10 cellular contexts compared by ENCODE assay signal in genomic region chr1:109263234-109263596, GRCh38. TPM values are rescaled to one million over a fixed set of nuclear protein-coding genes. Genes with fewer than 3 reads are reported as not detected.
DNase-seq lines count a peak whose midpoint lies in the region; ATAC-seq and TF ChIP-seq lines count a peak whose summit lies in the region.
"Had no signal": no experiment of that assay in that cellular context is flagged by ENCODE, and none has a peak within 500 bp of the region (broad histone marks: within the 10 kb centered on the region; RNA-seq: fewer than 3 reads in every experiment).

No MANE protein-coding gene starts in this region.

- CTCF ChIA-PET in MCF 10A (lab: Yijun Ruan, JAX): interaction anchor here (0.6 to 4.0 kb wide), 14 partner anchors 9 to 231 kb away, joined by 3 to 43 read pairs (median 6); partner anchors contain the start of genes CYB561D1 and SORT1
- CTCF ChIA-PET in GM10248 (lab: Yijun Ruan, JAX): interaction anchor here (1.0 to 8.2 kb wide), 6 partner anchors 9 to 269 kb away, joined by 3 to 76 read pairs (median 12); partner anchors contain the start of genes PSRC1 and SORT1

- H3K9me3 Mint-ChIP-seq in MCF 10A (ENCODE audit: unreplicated experiment): no peaks in the 10 kb centered on the region

- peak; percentile 8 for ATAC-seq in HG02759 (IDR thresholded peaks at IDR 0.05; ENCODE audit: unreplicated experiment)

- no peak overlapping the region for H4K91ac ChIP-seq in neuronal stem cell (ENCODE audit: low read depth, low read length, poor library complexity)

- no CpG with 5 or more reads among the region's 12 CpGs for WGBS in neuronal stem cell (ENCODE audit: extremely low coverage in 2 of 2, insufficient read length in 2 of 2, insufficient replicate concordance in 1 of 2), 2 donors

- H2BK5ac ChIP-seq in neuronal stem cell (ENCODE audit: low read length): no peak overlapping the region

- no peak overlapping the region for H2AFZ ChIP-seq in neuronal stem cell (ENCODE audit: low read length)

- H3K4me1 Mint-ChIP-seq in MCF 10A (ENCODE audit: insufficient read depth, unreplicated experiment): peaks cover 23% of the 10 kb centered on the region

- H2BK15ac ChIP-seq in neuronal stem cell (ENCODE audit: low read length): peak overlapping the region; percentile 74

- peak overlapping the region; percentile 71 for H3K4ac ChIP-seq in neuronal stem cell (ENCODE audit: low read length)

- peaks cover 18% of the 10 kb centered on the region for H3K79me1 ChIP-seq in neuronal stem cell (ENCODE audit: low read depth, low read length)

- no peak overlapping the region for H3K4me2 ChIP-seq in neuronal stem cell (ENCODE audit: insufficient read depth, low read length, poor library complexity, severe bottlenecking)

- intact Hi-C loops in MCF 10A (cut with micrococcal nuclease): loop anchor here (1.0 to 2.0 kb wide), 8 partner anchors 11 to 434 kb away; partner anchors contain the start of gene PSRC1

- H3K27me3 Mint-ChIP-seq in MCF 10A (ENCODE audit: insufficient read depth, unreplicated experiment): no peaks in the 10 kb centered on the region

- peak overlapping the region; percentile 47 for H3K4me3 Mint-ChIP-seq in MCF 10A (ENCODE audit: unreplicated experiment)

- no TSS peak for BruUV-seq in MCF 10A (replicated peaks; lab: Mats Ljungman, UMichigan)

- DNase-seq in GM10266 (ENCODE audit: extremely low spot score) (no peak), MCF 10A (ENCODE audit: unreplicated experiment) (peak; percentile 95), neuronal stem cell (ENCODE audit: low spot score) (no peak), GM10248 (ENCODE audit: extremely low spot score) (no peak), islet precursor cell (no peak), GM03348 (ENCODE audit: low spot score) (no peak)

- H2BK120ac ChIP-seq in neuronal stem cell (ENCODE audit: low read depth, low read length): peak overlapping the region; percentile 77

- peaks cover 11% of the 10 kb centered on the region for H3K36me3 Mint-ChIP-seq in MCF 10A (ENCODE audit: insufficient read depth, unreplicated experiment)

- H2BK12ac ChIP-seq in neuronal stem cell (ENCODE audit: low read length): peak overlapping the region; percentile 95

- POLR2A ChIA-PET in MCF 10A (lab: Yijun Ruan, JAX): interaction anchor here (0.6 to 5.9 kb wide), 11 partner anchors 10 to 416 kb away, joined by 3 to 28 read pairs (median 4); partner anchors contain the start of genes SARS1 and SORT1
- POLR2A ChIA-PET in GM10248 (lab: Yijun Ruan, JAX): no interaction called here

- H2AK5ac ChIP-seq in neuronal stem cell (ENCODE audit: low read depth, low read length): peak overlapping the region; percentile 94

- H3K4me3 ChIP-seq in neuronal stem cell (ENCODE audit: low read length in 2 of 2): no peak overlapping the region
- H3K4me3 ChIP-seq: cardiac muscle cell, SJSA1 had no signal

- H3K9me3 ChIP-seq in neuronal stem cell (replicated peaks in 1 of 2; ENCODE audit: control insufficient read depth in 2 of 2, insufficient read depth in 1 of 2, low read depth in 1 of 2, low read length in 2 of 2): peaks cover 0 to 2% of the 10 kb centered on the region in 2 donors

- TF ChIP-seq CTCF in GM10266 (IDR thresholded peaks at IDR 0.05; ENCODE audit: control insufficient read depth, insufficient read depth, low read depth, missing control alignments) (peak; percentile 17), MCF 10A (IDR thresholded peaks at IDR 0.05; ENCODE audit: unreplicated experiment) (no peak), GM10248 (IDR thresholded peaks at IDR 0.05; ENCODE audit: control extremely low read depth, extremely low read depth, low read depth, missing control alignments) (no peak)

- no peaks in the 10 kb centered on the region for H3K27me3 ChIP-seq in neuronal stem cell (ENCODE audit: control insufficient read depth in 3 of 3, insufficient read depth in 3 of 3, low read depth in 1 of 3, low read length in 3 of 3)
- H3K27me3 ChIP-seq: cardiac muscle cell, SJSA1 had no signal

- H3K23ac ChIP-seq in neuronal stem cell (ENCODE audit: low read depth, low read length, poor library complexity): peak overlapping the region; percentile 16

- peak overlapping the region; percentile 49 for H3K27ac Mint-ChIP-seq in MCF 10A (ENCODE audit: low read depth, unreplicated experiment)

- no peak overlapping the region for H3K27ac ChIP-seq in neuronal stem cell (replicated peaks; ENCODE audit: low read length)
- H3K27ac ChIP-seq: cardiac muscle cell, SJSA1 had no signal

- peak overlapping the region; percentile 66 for H4K8ac ChIP-seq in neuronal stem cell (ENCODE audit: low read depth, low read length)

- H3K4me1 ChIP-seq in neuronal stem cell (ENCODE audit: control insufficient read depth in 2 of 2, insufficient read depth in 1 of 2, low read depth in 1 of 2, low read length in 2 of 2): peaks cover 22 to 27% of the 10 kb centered on the region in 2 donors
- H3K4me1 ChIP-seq: SJSA1 had no signal

- peaks cover 72 to 90% of the 10 kb centered on the region in 2 donors for H3K36me3 ChIP-seq in neuronal stem cell (replicated peaks in 1 of 2; ENCODE audit: control insufficient read depth in 2 of 2, insufficient read depth in 2 of 2, low read length in 2 of 2)
- H3K36me3 ChIP-seq: cardiac muscle cell, SJSA1 had no signal

- H3K9ac ChIP-seq in neuronal stem cell (ENCODE audit: low read depth, low read length, poor library complexity): peak overlapping the region; percentile 63

- no peak overlapping the region for H3K14ac ChIP-seq in neuronal stem cell (ENCODE audit: low read length)

- H3K18ac ChIP-seq in neuronal stem cell (ENCODE audit: low read length): peak overlapping the region; percentile 84

RNA-seq across cellular contexts. Expression of gene CELSR2, which starts 13.9 kb away (rescaled TPM):
- 6.9 and 7.2 TPM in 2 replicates for total RNA-seq in MCF 10A (2022)
- 40.0 TPM for polyA plus RNA-seq in neuronal stem cell (2013, experiment 1 of 2)
- 41.0 TPM for polyA plus RNA-seq in neuronal stem cell (2013, experiment 2 of 2)

RNA-seq across cellular contexts. Expression of gene PSRC1, which starts 19.7 kb away (rescaled TPM):
- 13.0 and 19.4 TPM in 2 replicates for total RNA-seq in MCF 10A (2022)
- 118 TPM for polyA plus RNA-seq in neuronal stem cell (2013, experiment 1 of 2)
- polyA plus RNA-seq in neuronal stem cell (2013, experiment 2 of 2): 115 TPM

RNA-seq across cellular contexts. Expression of gene MYBPHL, which starts 43.6 kb away (rescaled TPM):
- total RNA-seq in MCF 10A (2022): 1.1 TPM in 1 of 2 replicates, not detected in the other
- 0.13 TPM for polyA plus RNA-seq in neuronal stem cell (2013, experiment 1 of 2)
- 0.29 TPM for polyA plus RNA-seq in neuronal stem cell (2013, experiment 2 of 2)
- total RNA-seq: cardiac muscle cell, myocyte, SJSA1 had no signal
- polyA plus RNA-seq: cardiac muscle cell had no signal

RNA-seq across cellular contexts. Expression of gene SARS1, which starts 49.5 kb away (rescaled TPM):
- total RNA-seq in MCF 10A (2022): 381 and 492 TPM in 2 replicates
- 110 TPM for polyA plus RNA-seq in neuronal stem cell (2013, experiment 1 of 2)
- 109 TPM for polyA plus RNA-seq in neuronal stem cell (2013, experiment 2 of 2)
